In genomic region chr18:8448091-8448490, GRCh38 we compare ENCODE assay signal across 24 cellular contexts.
DNase-seq lines count a peak whose midpoint lies in the region; ATAC-seq and TF ChIP-seq lines count a peak whose summit lies in the region.
"Had no signal": no experiment of that assay in that cellular context is flagged by ENCODE, and none has a peak within 500 bp of the region (broad histone marks: within the 10 kb centered on the region; RNA-seq: fewer than 3 reads in every experiment).

No MANE protein-coding gene starts in this region.

- intact Hi-C loops in heart right ventricle (cut with DNase I) (loop anchor here in 1 of 10 donors (10.0 kb wide), 1 partner anchor 53 kb away; no protein-coding TSS in a partner anchor), PC-3 (cut with micrococcal nuclease) (loop anchor here (10.0 kb wide), 1 partner anchor 57 kb away; no protein-coding TSS in a partner anchor), transverse colon (cut with DNase I; ENCODE audit: low total_unique reads) (no loop called here), uterus (cut with DNase I; ENCODE audit: low total_unique reads) (no loop called here)

- no peaks in the 10 kb centered on the region for H3F3A ChIP-seq in PC-3 (ENCODE audit: low read length, unreplicated experiment)

- H2AFZ ChIP-seq in PC-3 (ENCODE audit: low read length) = peak overlapping the region; percentile 72
- H2AFZ ChIP-seq: PC-9 had no signal

- H3K27ac Mint-ChIP-seq in osteocyte (ENCODE audit: unreplicated experiment) = no peak overlapping the region
- H3K27ac Mint-ChIP-seq: CD4-positive, CD25-positive, alpha-beta regulatory T cell; IgD-negative memory B cell had no signal

- POLR2A ChIA-PET in PC-3 (lab: Charles Lee; ENCODE audit: unreplicated experiment) = no interaction called here

- H3K36me3 ChIP-seq in heart right ventricle (no peaks in the 10 kb centered on the region), right atrium auricular region (no peaks in the 10 kb centered on the region), PC-3 (ENCODE audit: low read depth, low read length) (no peaks in the 10 kb centered on the region), transverse colon (no peaks in the 10 kb centered on the region), uterus (no peaks in the 10 kb centered on the region)
- H3K36me3 ChIP-seq: BLaER1 had no signal

- no peaks in the 10 kb centered on the region for H3K79me2 ChIP-seq in PC-3 (ENCODE audit: low read length)

- peaks cover 41% of the 10 kb centered on the region for H3K27me3 Mint-ChIP-seq in osteocyte (ENCODE audit: unreplicated experiment)

- H3K9me3 ChIP-seq in heart right ventricle (no peaks in the 10 kb centered on the region), right atrium auricular region (no peaks in the 10 kb centered on the region), PC-3 (ENCODE audit: low read length) (no peaks in the 10 kb centered on the region), transverse colon (no peaks in the 10 kb centered on the region), uterus (no peaks in the 10 kb centered on the region)
- H3K9me3 ChIP-seq: BLaER1 had no signal

- peaks cover 5% of the 10 kb centered on the region for H3K4me1 Mint-ChIP-seq in osteocyte (ENCODE audit: unreplicated experiment)
- H3K4me1 Mint-ChIP-seq: CD4-positive, CD25-positive, alpha-beta regulatory T cell had no signal

- TF ChIP-seq EP300 in transverse colon (IDR thresholded peaks at IDR 0.05; ENCODE audit: low read depth) = no peak

- CTCF ChIA-PET in PC-3 (lab: Charles Lee) = no interaction called here

- TF ChIP-seq POLR2A in transverse colon (IDR thresholded peaks at IDR 0.05) (no peak), uterus (IDR thresholded peaks at IDR 0.05) (no peak)

- H3K4me1 ChIP-seq in heart right ventricle = peaks cover 0 to 41% (median 6%) of the 10 kb centered on the region in 9 donors
- H3K4me1 ChIP-seq in right atrium auricular region = no peaks in the 10 kb centered on the region
- peaks cover 30% of the 10 kb centered on the region for H3K4me1 ChIP-seq in PC-3 (ENCODE audit: insufficient read depth, low read length)
- H3K4me1 ChIP-seq in transverse colon = no peaks in the 10 kb centered on the region
- H3K4me1 ChIP-seq in uterus = no peaks in the 10 kb centered on the region
- H3K4me1 ChIP-seq: BLaER1 had no signal

- H3K27ac ChIP-seq in heart right ventricle = peak overlapping the region in 8 of 10 donors; percentile 13 to 84 (median 49)
- no peak overlapping the region for H3K27ac ChIP-seq in right atrium auricular region
- peak overlapping the region; percentile 89 for H3K27ac ChIP-seq in PC-3 (ENCODE audit: low read length)
- no peak overlapping the region for H3K27ac ChIP-seq in transverse colon
- no peak overlapping the region for H3K27ac ChIP-seq in uterus
- H3K27ac ChIP-seq: BLaER1, KMS-11, PC-9 had no signal

- ATAC-seq in heart right ventricle = peak in 2 of 8 donors; percentile 25 to 45
- peak; percentile 86 for ATAC-seq in PC-3
- ATAC-seq: HCT116 had no signal

- peak overlapping the region; percentile 29 for H3K4me2 ChIP-seq in PC-3 (ENCODE audit: low read length)
- H3K4me2 ChIP-seq: BLaER1, KMS-11, PC-9 had no signal

- no peak overlapping the region for H3K4me3 Mint-ChIP-seq in osteocyte (ENCODE audit: unreplicated experiment)
- H3K4me3 Mint-ChIP-seq: CD4-positive, CD25-positive, alpha-beta regulatory T cell; IgD-negative memory B cell had no signal

- H3K9me3 Mint-ChIP-seq in osteocyte (ENCODE audit: unreplicated experiment) = no peaks in the 10 kb centered on the region

- in situ Hi-C loops in transverse colon (cut with MboI; ENCODE audit: low pct_ligation_motif_present in 1 of 4, low pct_unique_long_range_greater_than_20kb in 1 of 4, low sequenced_read_pairs in 3 of 4) = no loop called here

- TF ChIP-seq CTCF in heart right ventricle (IDR thresholded peaks at IDR 0.05) = no peak
- no peak for TF ChIP-seq CTCF in right atrium auricular region (IDR thresholded peaks at IDR 0.05)
- no peak for TF ChIP-seq CTCF in PC-3 (conservative IDR thresholded peaks at IDR 0.05; ENCODE audit: low read depth, low read length)
- TF ChIP-seq CTCF in epithelial cell of esophagus (IDR thresholded peaks at IDR 0.05; ENCODE audit: insufficient read depth, low read depth, low read length, missing control alignments) = no peak
- no peak for TF ChIP-seq CTCF in osteocyte (IDR thresholded peaks at IDR 0.05)
- no peak for TF ChIP-seq CTCF in transverse colon (IDR thresholded peaks at IDR 0.05)
- TF ChIP-seq CTCF in uterus (IDR thresholded peaks at IDR 0.05) = no peak

- 0 out of 2 replicates have a peak, but pooled peaks cover 5% of the 10 kb centered on the region for H3K9me2 ChIP-seq in PC-3 (replicated peaks; ENCODE audit: low read length)

- H3K36me3 Mint-ChIP-seq in osteocyte (ENCODE audit: unreplicated experiment) = peaks cover 3% of the 10 kb centered on the region
- H3K36me3 Mint-ChIP-seq: CD4-positive, CD25-positive, alpha-beta regulatory T cell had no signal

- no TSS peak for BruUV-seq in PC-3 (replicated peaks; lab: Mats Ljungman, UMichigan)

- H3K4me3 ChIP-seq in heart right ventricle (no peak overlapping the region), right atrium auricular region (no peak overlapping the region), PC-3 (ENCODE audit: low read length) (0 out of 2 replicates have a peak overlapping the region, but pooled peaks have one; percentile 3), epithelial cell of esophagus (ENCODE audit: low read length) (no peak overlapping the region), transverse colon (no peak overlapping the region), uterus (no peak overlapping the region)
- H3K4me3 ChIP-seq: BLaER1, PC-9 had no signal

- peak overlapping the region; percentile 51; the same call in 1 of the 2 replicates for H3K9ac ChIP-seq in PC-3 (ENCODE audit: low read length)
- H3K9ac ChIP-seq: BLaER1, KMS-11 had no signal

- 65 to 76% methylated on average over 7 of the region's 7 CpGs for WGBS in heart right ventricle, 2 donors
- WGBS in transverse colon (ENCODE audit: low coverage in 1 of 2), 2 donors = 67 to 78% methylated on average over 2 to 7 of the region's 7 CpGs

- H3K27me3 ChIP-seq in heart right ventricle (no peaks in the 10 kb centered on the region), right atrium auricular region (no peaks in the 10 kb centered on the region), PC-3 (ENCODE audit: low read length) (no peaks in the 10 kb centered on the region), transverse colon (no peaks in the 10 kb centered on the region), uterus (no peaks in the 10 kb centered on the region)
- H3K27me3 ChIP-seq: BLaER1 had no signal

- H4K20me1 ChIP-seq in PC-3 (ENCODE audit: low read length) = no peaks in the 10 kb centered on the region
- H4K20me1 ChIP-seq: BLaER1 had no signal

- DNase-seq in heart right ventricle (no peak), right atrium auricular region (ENCODE audit: low spot score) (no peak), PC-3 (peak; percentile 88), epithelial cell of esophagus (ENCODE audit: low read depth) (peak; percentile 71), osteocyte (ENCODE audit: extremely low spot score, unreplicated experiment) (peak; percentile 40), transverse colon (no peak), uterus (no peak)
- DNase-seq: CD4-positive, CD25-positive, alpha-beta regulatory T cell; DMS153; MM.1S; NCI-H1048; NCI-H1417; NCI-H1694; NCI-H2029 treated with DMSO at 0.1 percent for 48 hours; NCI-H446 treated with DMSO at 0.1 percent for 48 hours; NCI-H526; NCI-H82; NK-92 treated with Interleukin-12 subunit alpha and Interleukin-12 subunit beta, amount 100 ng/mL, for 24 hours; SHP77 treated with DMSO at 0.1 percent for 48 hours had no signal

Comparison
In these comparisons a context has a peak if more than half of its experiments do, and no peak if none do; other contexts are left out.
1. H3K27ac ChIP-seq: peak in heart right ventricle (8 of 10) and PC-3 (single experiment); none in right atrium auricular region (0 of 2), transverse colon (0 of 4) and uterus (0 of 2).
2. DNase-seq: peak in PC-3 (single experiment), epithelial cell of esophagus (single experiment) and osteocyte (single experiment); none in heart right ventricle (0 of 2), right atrium auricular region (single experiment), transverse colon (single experiment) and uterus (0 of 2).